Comparison of ENCODE assay signal across 11 cellular contexts in the genomic region with DNA sequence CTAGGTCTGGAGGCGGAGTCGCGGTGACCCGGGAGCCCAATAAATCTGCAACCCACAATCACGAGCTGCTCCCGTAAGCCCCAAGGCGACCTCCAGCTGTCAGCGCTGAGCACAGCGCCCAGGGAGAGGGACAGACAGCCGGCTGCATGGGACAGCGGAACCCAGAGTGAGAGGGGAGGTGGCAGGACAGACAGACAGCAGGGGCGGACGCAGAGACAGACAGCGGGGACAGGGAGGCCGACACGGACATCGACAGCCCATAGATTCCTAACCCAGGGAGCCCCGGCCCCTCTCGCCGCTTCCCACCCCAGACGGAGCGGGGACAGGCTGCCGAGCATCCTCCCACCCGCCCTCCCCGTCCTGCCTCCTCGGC. TPM values are rescaled to one million over a fixed set of nuclear protein-coding genes. Genes with fewer than 3 reads are reported as not detected.
DNase-seq lines count a peak whose midpoint lies in the region; ATAC-seq and TF ChIP-seq lines count a peak whose summit lies in the region.
"Had no signal": no experiment of that assay in that cellular context is flagged by ENCODE, and none has a peak within 500 bp of the region (broad histone marks: within the 10 kb centered on the region; RNA-seq: fewer than 3 reads in every experiment).

SLC5A5 (plus strand) TSS at position 68 of the 373 bp plus-strand sequence. CDS start 375 bp downstream, outside the sequence.

- H4K5ac ChIP-seq in IMR-90 (ENCODE audit: low read depth, low read length), result no peak within 1 kb of the TSS

- no peak within 1 kb of the TSS for H4K91ac ChIP-seq in IMR-90 (ENCODE audit: insufficient read depth, low read depth, low read length)

- intact Hi-C loops in CD4-positive, alpha-beta T cell (cut with DNase I, micrococcal nuclease), result loop anchor here (1.0 to 2.0 kb wide), 2 partner anchors 10 to 61 kb away; partner anchors contain the start of gene CCDC124 (in 1 of the 2)
- intact Hi-C loops in IMR-90 (cut with micrococcal nuclease), result no loop called here

- H3K4me1 Mint-ChIP-seq in CD4-positive, alpha-beta T cell (ENCODE audit: low read depth), result peaks cover 19% of the 10 kb centered on the region
- peaks cover 22% of the 10 kb centered on the region for H3K4me1 Mint-ChIP-seq in activated CD8-positive, alpha-beta memory T cell treated with anti-CD3 and anti-CD28 coated beads, Interleukin-2, amount 10 ng/mL, durations not matched to agents 7 days and 5 days
- peaks cover 18% of the 10 kb centered on the region for H3K4me1 Mint-ChIP-seq in memory B cell

- H3K9me3 Mint-ChIP-seq in CD4-positive, alpha-beta T cell, result no peaks in the 10 kb centered on the region
- H3K9me3 Mint-ChIP-seq in activated CD8-positive, alpha-beta memory T cell treated with anti-CD3 and anti-CD28 coated beads, Interleukin-2, amount 10 ng/mL, durations not matched to agents 7 days and 5 days (ENCODE audit: low read depth), result no peaks in the 10 kb centered on the region
- no peaks in the 10 kb centered on the region for H3K9me3 Mint-ChIP-seq in memory B cell

- H3K23ac ChIP-seq in IMR-90 (ENCODE audit: low read depth, low read length), result no peak within 1 kb of the TSS

- no peaks in the 10 kb centered on the region for H3K4me1 ChIP-seq in IMR-90 (ENCODE audit: control insufficient read depth, insufficient read depth, low read length)
- H3K4me1 ChIP-seq: SJSA1 had no signal

- DNase-seq in CD4-positive, alpha-beta T cell, result peak in 1 of 10 experiments; percentile 21
- DNase-seq in IMR-90, result no peak
- no peak for DNase-seq in activated CD8-positive, alpha-beta memory T cell treated with anti-CD3 and anti-CD28 coated beads, Interleukin-2, amount 10 ng/mL, durations not matched to agents 7 days and 5 days
- no peak for DNase-seq in memory B cell (ENCODE audit: low spot score in 2 of 2)
- DNase-seq in cerebellum (ENCODE audit: low spot score), result no peak
- DNase-seq in NCI-H446 treated with DMSO at 0.1 percent for 48 hours (lab: John Stamatoyannopoulos, UW), result no peak
- DNase-seq in nucleus accumbens (lab: John Stamatoyannopoulos, UW), result no peak

- H2BK15ac ChIP-seq in IMR-90 (ENCODE audit: low read depth, low read length), result no peak within 1 kb of the TSS

- H3K18ac ChIP-seq in IMR-90 (ENCODE audit: low read depth, low read length), result no peak within 1 kb of the TSS

- POLR2A ChIA-PET in CD4-positive, alpha-beta T cell (lab: Charles Lee), result interaction anchor here (0.7 to 4.3 kb wide), 5 partner anchors 12 to 129 kb away, joined by 3 to 57 read pairs (median 8); partner anchors contain the start of genes CCDC124, JAK3 and RPL18A
- POLR2A ChIA-PET in IMR-90 (lab: Charles Lee; ENCODE audit: unreplicated experiment), result no interaction called here

- H3K27me3 ChIP-seq in CD4-positive, alpha-beta T cell (ENCODE audit: control insufficient read depth, insufficient read depth, low read length), result no peaks in the 10 kb centered on the region
- H3K27me3 ChIP-seq in IMR-90 (ENCODE audit: control insufficient read depth, insufficient read depth, low read length), result peaks cover 53% of the 10 kb centered on the region

- no peak within 1 kb of the TSS for H2BK20ac ChIP-seq in IMR-90 (ENCODE audit: low read depth, low read length)

- no peak within 1 kb of the TSS for H4K8ac ChIP-seq in IMR-90 (ENCODE audit: low read depth in 2 of 2, low read length in 2 of 2)

- H3K9me3 ChIP-seq in CD4-positive, alpha-beta T cell (ENCODE audit: control insufficient read depth, low read length), result no peaks in the 10 kb centered on the region
- no peaks in the 10 kb centered on the region for H3K9me3 ChIP-seq in IMR-90 (ENCODE audit: control insufficient read depth, insufficient read depth, low read length)
- H3K9me3 ChIP-seq: SJSA1 had no signal

- no peaks in the 10 kb centered on the region for H3K79me1 ChIP-seq in IMR-90 (ENCODE audit: low read depth in 1 of 2, low read length in 2 of 2)

- peak within 1 kb of the TSS; percentile 51 for H2AFZ ChIP-seq in IMR-90 (replicated peaks; ENCODE audit: low read length, poor library complexity)

- peak within 1 kb of the TSS; percentile 91 for H3K4me3 Mint-ChIP-seq in CD4-positive, alpha-beta T cell
- peak within 1 kb of the TSS; percentile 77 for H3K4me3 Mint-ChIP-seq in activated CD8-positive, alpha-beta memory T cell treated with anti-CD3 and anti-CD28 coated beads, Interleukin-2, amount 10 ng/mL, durations not matched to agents 7 days and 5 days
- peak within 1 kb of the TSS; percentile 63 for H3K4me3 Mint-ChIP-seq in memory B cell

- H3K27me3 Mint-ChIP-seq in CD4-positive, alpha-beta T cell, result no peaks in the 10 kb centered on the region
- H3K27me3 Mint-ChIP-seq in activated CD8-positive, alpha-beta memory T cell treated with anti-CD3 and anti-CD28 coated beads, Interleukin-2, amount 10 ng/mL, durations not matched to agents 7 days and 5 days, result peaks cover 2% of the 10 kb centered on the region
- peaks cover 4% of the 10 kb centered on the region for H3K27me3 Mint-ChIP-seq in memory B cell

- H3K4me2 ChIP-seq in IMR-90 (ENCODE audit: low read depth, low read length), result no peak within 1 kb of the TSS
- H3K4me2 ChIP-seq: KMS-11 had no signal

- H3K4me3 ChIP-seq in IMR-90 (ENCODE audit: insufficient read depth, low read depth, low read length), result no peak within 1 kb of the TSS
- H3K4me3 ChIP-seq: SJSA1 had no signal

- BruUV-seq in IMR-90 (replicated peaks; lab: Mats Ljungman, UMichigan), result no TSS peak

- dilution Hi-C loops in IMR-90 (cut with HindIII; ENCODE audit: low sequenced_read_pairs, unreplicated experiment), result no loop called here

- TF ChIP-seq RAD21 in IMR-90 (IDR thresholded peaks at IDR 0.05; ENCODE audit: low read length), result no peak

- peak within 1 kb of the TSS; percentile 25 for H3K27ac ChIP-seq in CD4-positive, alpha-beta T cell (ENCODE audit: low read depth, low read length)
- no peak within 1 kb of the TSS for H3K27ac ChIP-seq in IMR-90 (ENCODE audit: insufficient read depth, low read length)
- H3K27ac ChIP-seq: KMS-11, SJSA1 had no signal

- no peak for TF ChIP-seq POLR2A in IMR-90 (IDR thresholded peaks at IDR 0.05; ENCODE audit: low read depth, low read length)

- in situ Hi-C loops in IMR-90 (cut with MboI; ENCODE audit: low sequenced_read_pairs), result no loop called here

- no peak within 1 kb of the TSS for H2BK120ac ChIP-seq in IMR-90 (ENCODE audit: low read depth, low read length)

- no peaks in the 10 kb centered on the region; the same call in 1 of the 2 replicates for H3K9me1 ChIP-seq in IMR-90 (ENCODE audit: insufficient read depth, low read length)

- H2BK5ac ChIP-seq in IMR-90 (ENCODE audit: low read depth, low read length, poor library complexity, severe bottlenecking), result no peak within 1 kb of the TSS

- no peak for ATAC-seq in CD4-positive, alpha-beta T cell (ENCODE audit: poor library complexity)
- ATAC-seq in IMR-90 (ENCODE audit: low read depth), result no peak
- ATAC-seq in activated CD8-positive, alpha-beta memory T cell treated with anti-CD3 and anti-CD28 coated beads, Interleukin-2, amount 10 ng/mL, durations not matched to agents 7 days and 5 days, result peak; percentile 8
- ATAC-seq in memory B cell (ENCODE audit: low read depth), result no peak
- ATAC-seq in HG02970 (IDR thresholded peaks at IDR 0.05; ENCODE audit: low FRiP score, unreplicated experiment), result no peak

- TF ChIP-seq CTCF in CD4-positive, alpha-beta T cell (IDR thresholded peaks at IDR 0.05), result no peak
- TF ChIP-seq CTCF in IMR-90 (conservative IDR thresholded peaks at IDR 0.05; ENCODE audit: low read depth, low read length), result no peak

- no peak within 1 kb of the TSS for H3K14ac ChIP-seq in IMR-90 (replicated peaks; ENCODE audit: low read depth, low read length)

- H2AK9ac ChIP-seq in IMR-90 (replicated peaks; ENCODE audit: low read depth, low read length, poor library complexity), result no peak within 1 kb of the TSS

- H3K56ac ChIP-seq in IMR-90 (ENCODE audit: extremely low read depth, insufficient read depth, low read length), result no peak within 1 kb of the TSS

- H3K27ac Mint-ChIP-seq in CD4-positive, alpha-beta T cell, result peak within 1 kb of the TSS; percentile 34
- H3K27ac Mint-ChIP-seq in activated CD8-positive, alpha-beta memory T cell treated with anti-CD3 and anti-CD28 coated beads, Interleukin-2, amount 10 ng/mL, durations not matched to agents 7 days and 5 days, result peak within 1 kb of the TSS; percentile 64
- no peak within 1 kb of the TSS for H3K27ac Mint-ChIP-seq in memory B cell

- no peaks in the 10 kb centered on the region for H4K20me1 ChIP-seq in IMR-90 (ENCODE audit: insufficient read depth, low read length)

- no peaks in the 10 kb centered on the region for H3K36me3 ChIP-seq in IMR-90 (ENCODE audit: control insufficient read depth, insufficient read depth, low read length)
- H3K36me3 ChIP-seq: SJSA1 had no signal

- no CpG with 5 or more reads among the region's 26 CpGs for WGBS in IMR-90 (ENCODE audit: extremely low coverage in 2 of 2, insufficient read length in 1 of 2), 2 experiments

- H3K4ac ChIP-seq in IMR-90 (ENCODE audit: low read depth, low read length), result no peak within 1 kb of the TSS

- no peak within 1 kb of the TSS for H3K9ac ChIP-seq in IMR-90 (ENCODE audit: low read depth, low read length)
- H3K9ac ChIP-seq: KMS-11 had no signal

- H2AK5ac ChIP-seq in IMR-90 (ENCODE audit: low read depth, low read length), result no peak within 1 kb of the TSS

- H3K36me3 Mint-ChIP-seq in CD4-positive, alpha-beta T cell (ENCODE audit: low read depth), result no peaks in the 10 kb centered on the region
- H3K36me3 Mint-ChIP-seq in activated CD8-positive, alpha-beta memory T cell treated with anti-CD3 and anti-CD28 coated beads, Interleukin-2, amount 10 ng/mL, durations not matched to agents 7 days and 5 days, result no peaks in the 10 kb centered on the region
- no peaks in the 10 kb centered on the region for H3K36me3 Mint-ChIP-seq in memory B cell

- CTCF ChIA-PET in CD4-positive, alpha-beta T cell (lab: Charles Lee), result interaction anchor here (0.6 to 4.2 kb wide), 5 partner anchors 13 to 1720 kb away, joined by 4 to 28 read pairs (median 4); partner anchors contain the start of genes CCDC124 and RPL18A
- CTCF ChIA-PET in IMR-90 (lab: Yijun Ruan, JAX), result interaction anchor here (3.4 kb wide), 1 partner anchor 60 kb away, joined by 33 read pairs; the partner anchor contains the start of gene CCDC124
- CTCF ChIA-PET in activated CD8-positive, alpha-beta memory T cell treated with anti-CD3 and anti-CD28 coated beads, Interleukin-2, amount 10 ng/mL, durations not matched to agents 7 days and 5 days (lab: Charles Lee), result interaction anchor here (0.6 to 5.0 kb wide), 8 partner anchors 8 to 126 kb away, joined by 3 to 55 read pairs (median 4); partner anchors contain the start of genes CCDC124 and RPL18A

TF ChIP-seq in IMR-90, 13 proteins besides CTCF, POLR2A, EP300 and RAD21 (continues in another document):
- TF ChIP-seq MAZ (IDR thresholded peaks at IDR 0.05; ENCODE audit: borderline replicate concordance, low read depth, low read length) (no peak), CEBPB (IDR thresholded peaks at IDR 0.05; ENCODE audit: low read depth, low read length) (no peak)

RNA-seq across cellular contexts. Expression of gene SLC5A5, which starts in this region (rescaled TPM):
- 1 to 10 TPM; 1.6 TPM for total RNA-seq in CD4-positive, alpha-beta T cell
- total RNA-seq in IMR-90 (2012; rRNA removed) (not detected in 2 replicates), cerebellum (0.27 TPM)
- not detected in 2 replicates for polyA plus RNA-seq in IMR-90 (2012; rRNA removed)
- not detected in 2 replicates for polyA plus RNA-seq in IMR-90 (2012; cell fraction: cytosol; rRNA removed)
- not detected in 2 replicates for polyA plus RNA-seq in IMR-90 (2012; cell fraction: nucleus; rRNA removed; ENCODE audit: low replicate concordance)
- under 1 TPM; 0.59 to 0.73 TPM for total RNA-seq in activated CD8-positive, alpha-beta memory T cell treated with anti-CD3 and anti-CD28 coated beads, Interleukin-2, amount 10 ng/mL, durations not matched to agents 7 days and 5 days
- total RNA-seq: SJSA1 had no signal
- polyA plus RNA-seq: liver had no signal

Comparison
In these comparisons a context has a peak if more than half of its experiments do, and no peak if none do; other contexts are left out.
1. Peak in ATAC-seq in activated CD8-positive, alpha-beta memory T cell treated with anti-CD3 and anti-CD28 coated beads, Interleukin-2, amount 10 ng/mL, durations not matched to agents 7 days and 5 days; RNA of the gene not detected or under 1 TPM.